Comparison of ENCODE assay signal across 8 cellular contexts in genomic region chr12:98646165-98646764, GRCh38. TPM values are rescaled to one million over a fixed set of nuclear protein-coding genes. Genes with fewer than 3 reads are reported as not detected.
DNase-seq lines count a peak whose midpoint lies in the region; ATAC-seq and TF ChIP-seq lines count a peak whose summit lies in the region.

No MANE protein-coding gene starts in this region.

- H3K36me3 Mint-ChIP-seq in activated T-helper 2 cell treated with anti-CD3 and anti-CD28 coated beads, Interferon-gamma antibody, Interleukin-2, Interleukin-4, amounts not matched to agents 10 μg/mL and 5 μg/mL and 100 μg/mL, durations not matched to agents 14 hours and 24 hours and 36 hours (ENCODE audit: low read depth), result peaks cover 29% of the 10 kb centered on the region

- peak overlapping the region; percentile 97 for H3K4me3 Mint-ChIP-seq in activated T-helper 2 cell treated with anti-CD3 and anti-CD28 coated beads, Interferon-gamma antibody, Interleukin-2, Interleukin-4, amounts not matched to agents 10 μg/mL and 5 μg/mL and 100 μg/mL, durations not matched to agents 14 hours and 24 hours and 36 hours (ENCODE audit: low read depth)
- H3K4me3 Mint-ChIP-seq in stimulated activated naive CD8-positive, alpha-beta T cell treated with anti-CD3 and anti-CD28 coated beads, Interleukin-15, amount 100 ng/mL, for 72 hours, result peak overlapping the region; percentile 97 to 99

- H3K27me3 Mint-ChIP-seq in activated T-helper 2 cell treated with anti-CD3 and anti-CD28 coated beads, Interferon-gamma antibody, Interleukin-2, Interleukin-4, amounts not matched to agents 10 μg/mL and 5 μg/mL and 100 μg/mL, durations not matched to agents 14 hours and 24 hours and 36 hours (ENCODE audit: low read depth), result no peaks in the 10 kb centered on the region
- H3K27me3 Mint-ChIP-seq in stimulated activated naive CD8-positive, alpha-beta T cell treated with anti-CD3 and anti-CD28 coated beads, Interleukin-15, amount 100 ng/mL, for 72 hours, result no peaks in the 10 kb centered on the region

- H3K4me1 ChIP-seq in BE2C, result no peaks in the 10 kb centered on the region

- no peaks in the 10 kb centered on the region for H3K36me3 ChIP-seq in BE2C

- H3K27me3 ChIP-seq in BE2C, result no peaks in the 10 kb centered on the region

- H3K9me3 ChIP-seq in BE2C, result no peaks in the 10 kb centered on the region

- TF ChIP-seq CTCF in BE2C (IDR thresholded peaks at IDR 0.05; ENCODE audit: low read depth, low read length), result peak; percentile 19; the same call in 1 of the 2 replicates
- no peak for TF ChIP-seq CTCF in HFF-Myc (IDR thresholded peaks at IDR 0.05; ENCODE audit: low read depth, low read length, missing control alignments)

- H3K4me3 ChIP-seq in BE2C (ENCODE audit: low read depth, low read length) (peak overlapping the region; percentile 88), HFF-Myc (replicated peaks; ENCODE audit: low read depth, low read length) (peak overlapping the region; percentile 94)

- H3K4me1 Mint-ChIP-seq in activated T-helper 2 cell treated with anti-CD3 and anti-CD28 coated beads, Interferon-gamma antibody, Interleukin-2, Interleukin-4, amounts not matched to agents 10 μg/mL and 5 μg/mL and 100 μg/mL, durations not matched to agents 14 hours and 24 hours and 36 hours (ENCODE audit: low read depth), result peaks cover 32% of the 10 kb centered on the region
- H3K4me1 Mint-ChIP-seq in stimulated activated naive CD8-positive, alpha-beta T cell treated with anti-CD3 and anti-CD28 coated beads, Interleukin-15, amount 100 ng/mL, for 72 hours, result peaks cover 25% of the 10 kb centered on the region

- intact Hi-C loops in activated T-helper 2 cell treated with anti-CD3 and anti-CD28 coated beads, Interferon-gamma antibody, Interleukin-2, Interleukin-4, amounts not matched to agents 10 μg/mL and 5 μg/mL and 100 μg/mL, durations not matched to agents 14 hours and 24 hours and 36 hours (cut with micrococcal nuclease), result no loop called here
- intact Hi-C loops in left colon (cut with DNase I, micrococcal nuclease), result loop anchor here in 1 of 2 donors (10.0 kb wide), 1 partner anchor 51 kb away; the partner anchor contains the start of gene SLC25A3

- H3K27ac Mint-ChIP-seq in activated T-helper 2 cell treated with anti-CD3 and anti-CD28 coated beads, Interferon-gamma antibody, Interleukin-2, Interleukin-4, amounts not matched to agents 10 μg/mL and 5 μg/mL and 100 μg/mL, durations not matched to agents 14 hours and 24 hours and 36 hours, result peak overlapping the region; percentile 14
- H3K27ac Mint-ChIP-seq in stimulated activated naive CD8-positive, alpha-beta T cell treated with anti-CD3 and anti-CD28 coated beads, Interleukin-15, amount 100 ng/mL, for 72 hours, result no peak overlapping the region

- no peaks in the 10 kb centered on the region for H3K9me3 Mint-ChIP-seq in activated T-helper 2 cell treated with anti-CD3 and anti-CD28 coated beads, Interferon-gamma antibody, Interleukin-2, Interleukin-4, amounts not matched to agents 10 μg/mL and 5 μg/mL and 100 μg/mL, durations not matched to agents 14 hours and 24 hours and 36 hours
- no peaks in the 10 kb centered on the region for H3K9me3 Mint-ChIP-seq in stimulated activated naive CD8-positive, alpha-beta T cell treated with anti-CD3 and anti-CD28 coated beads, Interleukin-15, amount 100 ng/mL, for 72 hours

- ATAC-seq in stimulated activated naive CD8-positive, alpha-beta T cell treated with anti-CD3 and anti-CD28 coated beads, Interleukin-15, amount 100 ng/mL, for 72 hours, result no peak
- no peak for ATAC-seq in left colon

- DNase-seq in BE2C (no peak), HFF-Myc (ENCODE audit: extremely low read depth, low read depth) (no peak), iris pigment epithelial cell (ENCODE audit: low read depth) (peak; percentile 54), left colon (no peak), DMS153 (lab: John Stamatoyannopoulos, UW) (no peak), middle frontal gyrus (ENCODE audit: extremely low spot score, low spot score) (no peak)
- no peak for DNase-seq in activated T-helper 2 cell treated with anti-CD3 and anti-CD28 coated beads, Interferon-gamma antibody, Interleukin-2, Interleukin-4, amounts not matched to agents 10 μg/mL and 5 μg/mL and 100 μg/mL, durations not matched to agents 14 hours and 24 hours and 36 hours (ENCODE audit: low spot score)
- no peak for DNase-seq in stimulated activated naive CD8-positive, alpha-beta T cell treated with anti-CD3 and anti-CD28 coated beads, Interleukin-15, amount 100 ng/mL, for 72 hours

RNA-seq across cellular contexts. Expression of gene APAF1, which starts 1.2 kb away (rescaled TPM):
- 2.2 TPM for polyA plus RNA-seq in BE2C (2012; ENCODE audit: insufficient read depth, insufficient read length, low read depth)
- 28.3 and 31.2 TPM in 2 replicates for total RNA-seq in activated T-helper 2 cell treated with anti-CD3 and anti-CD28 coated beads, Interferon-gamma antibody, Interleukin-2, Interleukin-4, amounts not matched to agents 10 μg/mL and 5 μg/mL and 100 μg/mL, durations not matched to agents 14 hours and 24 hours and 36 hours
- 10 to 100 TPM; 34.8 to 38.9 TPM for total RNA-seq in left colon

RNA-seq across cellular contexts. Expression of gene IKBIP, which starts 1.7 kb away (rescaled TPM):
- polyA plus RNA-seq in BE2C (2012; ENCODE audit: insufficient read depth, insufficient read length, low read depth), result 2.7 TPM
- 39.9 and 41.1 TPM in 2 replicates for total RNA-seq in activated T-helper 2 cell treated with anti-CD3 and anti-CD28 coated beads, Interferon-gamma antibody, Interleukin-2, Interleukin-4, amounts not matched to agents 10 μg/mL and 5 μg/mL and 100 μg/mL, durations not matched to agents 14 hours and 24 hours and 36 hours
- 1 to 10 TPM; 2.2 to 4.9 TPM for total RNA-seq in left colon

RNA-seq across cellular contexts. Expression of gene SLC25A3, which starts 52.8 kb away (rescaled TPM):
- 852 TPM for polyA plus RNA-seq in BE2C (2012; ENCODE audit: insufficient read depth, insufficient read length, low read depth)
- 619 and 622 TPM in 2 replicates for total RNA-seq in activated T-helper 2 cell treated with anti-CD3 and anti-CD28 coated beads, Interferon-gamma antibody, Interleukin-2, Interleukin-4, amounts not matched to agents 10 μg/mL and 5 μg/mL and 100 μg/mL, durations not matched to agents 14 hours and 24 hours and 36 hours
- total RNA-seq in left colon, result 100 to 1,000 TPM; 712 to 806 TPM
